ENCODE assay signal across 9 cellular contexts in the genomic region with DNA sequence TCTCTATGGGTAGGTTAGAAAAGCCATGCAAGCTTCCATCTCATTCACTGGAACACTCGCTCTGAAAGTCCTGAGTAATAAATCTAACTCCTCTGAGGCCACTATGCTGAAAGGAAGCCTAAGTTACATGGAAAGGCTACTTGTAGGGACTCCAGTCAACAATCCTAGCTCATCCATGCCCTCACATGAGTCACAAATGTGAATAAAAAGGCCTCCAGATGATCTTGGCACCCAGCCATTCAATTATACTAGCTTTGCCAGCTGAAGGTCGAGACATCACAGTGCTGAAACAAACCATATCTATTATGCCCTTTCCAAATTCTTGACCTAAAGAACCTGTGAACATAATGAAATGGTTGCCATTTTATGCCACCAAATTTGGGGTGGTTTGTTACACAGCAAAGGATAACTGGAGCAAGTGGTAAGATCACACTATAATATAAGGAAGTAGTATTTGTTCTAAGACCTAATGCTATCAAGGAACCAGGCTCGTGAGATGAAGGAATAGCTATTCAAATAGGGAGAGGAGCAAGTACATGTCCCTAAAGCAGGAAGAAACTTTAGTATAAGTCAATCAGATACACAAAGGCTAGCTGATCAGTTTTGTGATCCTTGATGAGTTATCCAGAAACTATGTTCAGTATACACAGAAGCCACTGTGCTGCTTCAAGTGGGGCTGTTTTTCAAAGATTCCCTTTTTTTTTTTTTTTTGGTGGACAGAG.
DNase-seq lines count a peak whose midpoint lies in the region; ATAC-seq and TF ChIP-seq lines count a peak whose summit lies in the region.
"Had no signal": no experiment of that assay in that cellular context is flagged by ENCODE, and none has a peak within 500 bp of the region (broad histone marks: within the 10 kb centered on the region; RNA-seq: fewer than 3 reads in every experiment).

No MANE protein-coding gene starts in this region.

- peaks cover 79% of the 10 kb centered on the region for H3K4me1 Mint-ChIP-seq in activated naive CD8-positive, alpha-beta T cell (ENCODE audit: low read depth)
- peaks cover 16% of the 10 kb centered on the region for H3K4me1 Mint-ChIP-seq in glutamatergic neuron (ENCODE audit: low read depth, unreplicated experiment)

- H2BK120ac ChIP-seq in mesenchymal stem cell (ENCODE audit: low read depth, low read length), result no peak overlapping the region

- peak overlapping the region; percentile 83 for H3K27ac Mint-ChIP-seq in activated naive CD8-positive, alpha-beta T cell
- no peak overlapping the region for H3K27ac Mint-ChIP-seq in glutamatergic neuron (ENCODE audit: unreplicated experiment)
- H3K27ac Mint-ChIP-seq: T-helper 17 cell had no signal

- 5% methylated on average over 2 of the region's 3 CpGs for WGBS in mesenchymal stem cell
- 42 to 65% methylated on average over 2 to 3 of the region's 3 CpGs for WGBS in upper lobe of left lung, 2 donors

- H3K27ac ChIP-seq in mesenchymal stem cell (ENCODE audit: low read length, poor library complexity, severe bottlenecking) (peak overlapping the region; percentile 58), upper lobe of left lung (no peak overlapping the region)

- DNase-seq in DMS79 (lab: John Stamatoyannopoulos, UW) (peak; percentile 60), M059J (ENCODE audit: low read depth) (peak; percentile 92), mesenchymal stem cell (peak; percentile 89), upper lobe of left lung (no peak), NCI-H526 (lab: John Stamatoyannopoulos, UW) (no peak), glutamatergic neuron (no peak), 8988T (no peak)
- DNase-seq: T-helper 17 cell had no signal

- no peak overlapping the region for H3K23ac ChIP-seq in mesenchymal stem cell (ENCODE audit: low read length in 2 of 2)

- ATAC-seq in upper lobe of left lung (ENCODE audit: low FRiP score in 2 of 2), result no peak
- ATAC-seq: T-helper 17 cell had no signal

- H4K8ac ChIP-seq in mesenchymal stem cell (ENCODE audit: low read length), result no peak overlapping the region

- TF ChIP-seq CTCF in upper lobe of left lung (IDR thresholded peaks at IDR 0.05) (no peak), glutamatergic neuron (IDR thresholded peaks at IDR 0.05; ENCODE audit: partially characterized antibody, unreplicated experiment) (no peak)

- no peak overlapping the region for H3K4me3 ChIP-seq in mesenchymal stem cell (ENCODE audit: insufficient read depth in 1 of 2, low read depth in 1 of 2, low read length in 2 of 2)
- no peak overlapping the region for H3K4me3 ChIP-seq in upper lobe of left lung

- no peaks in the 10 kb centered on the region for H3K27me3 ChIP-seq in mesenchymal stem cell (ENCODE audit: control insufficient read depth in 1 of 2, insufficient read depth in 1 of 2, low read length in 2 of 2)
- H3K27me3 ChIP-seq in upper lobe of left lung, result no peaks in the 10 kb centered on the region

- no peak for TF ChIP-seq POLR2A in upper lobe of left lung (IDR thresholded peaks at IDR 0.05)

- H3K18ac ChIP-seq in mesenchymal stem cell (ENCODE audit: low read depth in 1 of 2, low read length in 2 of 2), result peak overlapping the region; percentile 4 to 51

- no peaks in the 10 kb centered on the region for H3K27me3 Mint-ChIP-seq in activated naive CD8-positive, alpha-beta T cell
- H3K27me3 Mint-ChIP-seq in glutamatergic neuron (ENCODE audit: unreplicated experiment), result peaks cover 6% of the 10 kb centered on the region
- H3K27me3 Mint-ChIP-seq: T-helper 17 cell had no signal

- no peak for TF ChIP-seq EP300 in upper lobe of left lung (IDR thresholded peaks at IDR 0.05)

- H3K4ac ChIP-seq in mesenchymal stem cell (ENCODE audit: low read depth in 1 of 2, low read length in 2 of 2), result peak overlapping the region in 1 of 2 experiments; percentile 50

- H3K4me2 ChIP-seq in mesenchymal stem cell (ENCODE audit: low read length, poor library complexity, severe bottlenecking), result no peak overlapping the region

- H3K36me3 ChIP-seq in mesenchymal stem cell (ENCODE audit: control insufficient read depth in 1 of 2, insufficient read depth in 2 of 2, low read depth in 1 of 2, low read length in 2 of 2) (no peaks in the 10 kb centered on the region), upper lobe of left lung (no peaks in the 10 kb centered on the region)

- H3K79me1 ChIP-seq in mesenchymal stem cell (replicated peaks; ENCODE audit: low read length, poor library complexity, severe bottlenecking), result no peaks in the 10 kb centered on the region

- H2BK12ac ChIP-seq in mesenchymal stem cell (ENCODE audit: low read length in 2 of 2), result no peak overlapping the region

- H3K9me3 ChIP-seq in mesenchymal stem cell (ENCODE audit: control insufficient read depth, low read length), result no peaks in the 10 kb centered on the region
- no peaks in the 10 kb centered on the region for H3K9me3 ChIP-seq in upper lobe of left lung

- H3K4me1 ChIP-seq in mesenchymal stem cell (ENCODE audit: control insufficient read depth, insufficient read depth, low read depth, low read length) (peaks cover 17% of the 10 kb centered on the region), upper lobe of left lung (peaks cover 51 to 83% (median 60%) of the 10 kb centered on the region in 4 donors)

- no peaks in the 10 kb centered on the region for H3K9me3 Mint-ChIP-seq in activated naive CD8-positive, alpha-beta T cell (ENCODE audit: low read depth)
- H3K9me3 Mint-ChIP-seq in glutamatergic neuron (ENCODE audit: unreplicated experiment), result peaks cover 4% of the 10 kb centered on the region

- no peak overlapping the region for H2AFZ ChIP-seq in mesenchymal stem cell (ENCODE audit: low read depth, low read length)

- H3K14ac ChIP-seq in mesenchymal stem cell (ENCODE audit: low read length in 2 of 2), result no peak overlapping the region

- no peak overlapping the region for H2BK15ac ChIP-seq in mesenchymal stem cell (ENCODE audit: low read depth, poor library complexity, severe bottlenecking)

- no peak overlapping the region for H2BK5ac ChIP-seq in mesenchymal stem cell (ENCODE audit: low read depth, low read length, poor library complexity, severe bottlenecking)

- H3K36me3 Mint-ChIP-seq in activated naive CD8-positive, alpha-beta T cell, result peaks cover 2% of the 10 kb centered on the region
- H3K36me3 Mint-ChIP-seq in glutamatergic neuron (ENCODE audit: unreplicated experiment), result no peaks in the 10 kb centered on the region

- H4K91ac ChIP-seq in mesenchymal stem cell (ENCODE audit: low read length), result no peak overlapping the region

- no peak overlapping the region for H3K9ac ChIP-seq in mesenchymal stem cell (ENCODE audit: low read length)

- no peak overlapping the region for H2AK5ac ChIP-seq in mesenchymal stem cell (ENCODE audit: low read length, severe bottlenecking)

- H3K4me3 Mint-ChIP-seq in activated naive CD8-positive, alpha-beta T cell, result peak overlapping the region; percentile 14
- H3K4me3 Mint-ChIP-seq in glutamatergic neuron (ENCODE audit: unreplicated experiment), result no peak overlapping the region
- H3K4me3 Mint-ChIP-seq: T-helper 17 cell had no signal

Comparison
In these comparisons a context has a peak if more than half of its experiments do, and no peak if none do; other contexts are left out.
1. DNase-seq: peak in DMS79 (single experiment), M059J (single experiment) and mesenchymal stem cell (single experiment); none in upper lobe of left lung (0 of 2), NCI-H526 (0 of 2), glutamatergic neuron (single experiment) and 8988T (single experiment).